11 cellular contexts compared by ENCODE assay signal in the genomic region with DNA sequence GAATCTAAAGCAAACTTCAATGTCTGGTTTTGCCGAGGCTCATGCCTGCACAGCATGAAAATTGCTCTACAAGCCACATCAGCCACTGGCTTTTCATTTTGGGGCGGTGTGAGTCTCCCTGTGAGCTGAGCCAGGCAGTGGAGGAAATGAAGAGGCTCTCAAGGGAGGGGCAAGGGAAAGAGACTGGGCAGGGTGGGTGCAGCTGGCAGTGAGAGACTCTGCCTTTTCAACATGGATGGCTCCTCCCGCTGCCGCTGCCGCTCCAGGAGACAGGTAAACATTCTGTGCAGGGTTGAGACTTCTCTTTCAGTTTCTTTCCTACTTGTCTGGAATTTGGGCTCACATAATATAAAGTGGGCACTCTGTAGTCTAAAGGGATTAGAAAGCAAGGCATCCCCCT. TPM values are rescaled to one million over a fixed set of nuclear protein-coding genes. Genes with fewer than 3 reads are reported as not detected.
A peak's percentile ranks its signal among the peaks of the same experiment; 100 is the strongest.
DNase-seq lines count a peak whose midpoint lies in the region; ATAC-seq and TF ChIP-seq lines count a peak whose summit lies in the region.
"Had no signal": no experiment of that assay in that cellular context is flagged by ENCODE, and none has a peak within 500 bp of the region (broad histone marks: within the 10 kb centered on the region; RNA-seq: fewer than 3 reads in every experiment).

No MANE protein-coding gene starts in this region.

- H3K27me3 ChIP-seq in OCI-LY3 (ENCODE audit: low read depth, low read length) (no peaks in the 10 kb centered on the region), mononuclear cell (ENCODE audit: insufficient read depth, low read length) (no peaks in the 10 kb centered on the region)

- H3K9me3 ChIP-seq in OCI-LY3 (ENCODE audit: insufficient read depth, low read length) (peaks cover 9% of the 10 kb centered on the region), mononuclear cell (ENCODE audit: low read depth, low read length) (no peaks in the 10 kb centered on the region)

- peaks cover 83% of the 10 kb centered on the region for H3K4me1 ChIP-seq in OCI-LY3 (ENCODE audit: low read length)
- H3K4me1 ChIP-seq in mononuclear cell (ENCODE audit: insufficient read depth, low read length) = peaks cover 58% of the 10 kb centered on the region

- H3K4me2 ChIP-seq in OCI-LY3 (ENCODE audit: low read length) = peak overlapping the region; percentile 91

- peaks cover 29% of the 10 kb centered on the region for H3K36me3 ChIP-seq in OCI-LY3 (replicated peaks; ENCODE audit: low read depth, low read length)

- ATAC-seq in GM18505 (IDR thresholded peaks at IDR 0.05; ENCODE audit: unreplicated experiment) (no peak), HG02763 (IDR thresholded peaks at IDR 0.05; ENCODE audit: unreplicated experiment) (no peak)

- H3K9ac ChIP-seq in OCI-LY3 (ENCODE audit: low read length) = peak overlapping the region; percentile 97

- no peak for TF ChIP-seq POLR2A in GM18505 (IDR thresholded peaks at IDR 0.05; ENCODE audit: borderline replicate concordance, extremely low read depth, insufficient read depth, insufficient read length)

- peaks cover 98% of the 10 kb centered on the region for H3K79me2 ChIP-seq in OCI-LY3 (ENCODE audit: low read length)

- no peak overlapping the region for H2AFZ ChIP-seq in OCI-LY3 (ENCODE audit: low read depth, low read length)

- DNase-seq in DMS153 treated with DMSO at 0.1 percent for 48 hours (lab: John Stamatoyannopoulos, UW; ENCODE audit: unreplicated experiment) = peak; percentile 58
- peak; percentile 63 for DNase-seq in Jurkat, Clone E6-1 (ENCODE audit: low read depth, low spot score)
- DNase-seq in globus pallidus (ENCODE audit: low spot score) = no peak
- no peak for DNase-seq in NCI-H82 treated with DMSO at 0.1 percent for 48 hours (lab: John Stamatoyannopoulos, UW; ENCODE audit: unreplicated experiment)
- DNase-seq: activated CD8-positive, alpha-beta memory T cell treated with anti-CD3 and anti-CD28 coated beads, Interleukin-2, amount 50 U/mL, for 48 hours; DMS 273 treated with DMSO at 0.1 percent for 48 hours; NCI-H1694 had no signal

- peak overlapping the region; percentile 96 for H3K27ac ChIP-seq in OCI-LY3 (ENCODE audit: low read length)

- no peaks in the 10 kb centered on the region for H4K20me1 ChIP-seq in OCI-LY3 (ENCODE audit: insufficient read depth, low read length)

- no peak for TF ChIP-seq CTCF in OCI-LY3 (IDR thresholded peaks at IDR 0.05; ENCODE audit: low read depth, low read length)

- H3K4me3 ChIP-seq in Jurkat, Clone E6-1 (ENCODE audit: low read length) = peak overlapping the region; percentile 54
- H3K4me3 ChIP-seq in OCI-LY3 (ENCODE audit: low read length) = peak overlapping the region; percentile 83
- H3K4me3 ChIP-seq in mononuclear cell (ENCODE audit: low read length) = peak overlapping the region; percentile 15

RNA-seq across cellular contexts. Expression of a gene that starts 11.3 kb away (rescaled TPM):
- not detected for polyA plus RNA-seq in Jurkat, Clone E6-1 (2012; ENCODE audit: insufficient read depth, insufficient read length)
- not detected for total RNA-seq in mononuclear cell

RNA-seq across cellular contexts. Expression of a gene that starts 17.9 kb away (rescaled TPM):
- not detected for polyA plus RNA-seq in Jurkat, Clone E6-1 (2012; ENCODE audit: insufficient read depth, insufficient read length)
- not detected for total RNA-seq in mononuclear cell

RNA-seq across cellular contexts. Expression of a gene that starts 31.8 kb away (rescaled TPM):
- polyA plus RNA-seq in Jurkat, Clone E6-1 (2012; ENCODE audit: insufficient read depth, insufficient read length) = not detected
- 0.10 TPM for total RNA-seq in mononuclear cell

Comparison
In these comparisons a context has a peak if more than half of its experiments do, and no peak if none do; other contexts are left out.
1. DNase-seq: peak in DMS153 treated with DMSO at 0.1 percent for 48 hours (single experiment) and Jurkat, Clone E6-1 (single experiment); none in globus pallidus (single experiment) and NCI-H82 treated with DMSO at 0.1 percent for 48 hours (single experiment).
2. H3K4me3 ChIP-seq: peak in every context shown above with its lines; median percentile 83 in OCI-LY3; 54 in Jurkat, Clone E6-1; 15 in mononuclear cell.